In the genomic region with DNA sequence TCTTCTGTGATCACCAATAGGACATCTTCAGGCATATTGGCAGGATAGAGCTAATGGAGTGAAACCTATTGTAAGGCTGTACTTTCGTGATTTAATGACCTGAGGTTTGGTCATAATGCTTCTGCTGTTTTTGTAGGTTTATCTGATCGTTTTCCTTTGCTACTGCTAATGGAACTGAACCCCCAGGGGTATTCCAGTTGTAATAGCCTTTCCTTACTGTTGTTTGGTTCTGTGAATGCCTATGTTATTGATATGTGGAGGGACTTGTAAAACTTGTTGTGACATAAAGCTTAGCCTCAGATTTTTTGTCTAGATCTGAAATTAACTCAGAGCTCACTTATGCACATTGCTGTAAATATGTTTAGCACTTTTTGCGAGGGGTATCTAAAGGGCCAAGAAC, we compare ENCODE assay signal across 7 cellular contexts. TPM values are rescaled to one million over a fixed set of nuclear protein-coding genes. Genes with fewer than 3 reads are reported as not detected.
"Had no signal": no experiment of that assay in that cellular context is flagged by ENCODE, and none has a peak within 500 bp of the region (broad histone marks: within the 10 kb centered on the region; RNA-seq: fewer than 3 reads in every experiment).

No MANE protein-coding gene starts in this region.

- H3K4me2 ChIP-seq: GM23338 had no signal

- DNase-seq: H9, HCEC 1CT, IMR-90, KG1 had no signal

- ATAC-seq: GM23338, K562 had no signal

- H2AFZ ChIP-seq: GM23338 had no signal

- H3K4me3 ChIP-seq: GM23338, K562 had no signal

RNA-seq across cellular contexts. Expression of a gene that starts 10.9 kb away (rescaled TPM):
- total RNA-seq: IMR-90, K562 had no signal
- polyA plus RNA-seq: IMR-90, K562 had no signal

RNA-seq across cellular contexts. Expression of a gene that starts 49.0 kb away (rescaled TPM):
- total RNA-seq: HT-29, IMR-90, K562 had no signal
- polyA plus RNA-seq: IMR-90, K562 had no signal
